Comparison of ENCODE assay signal across 14 cellular contexts in the genomic region with DNA sequence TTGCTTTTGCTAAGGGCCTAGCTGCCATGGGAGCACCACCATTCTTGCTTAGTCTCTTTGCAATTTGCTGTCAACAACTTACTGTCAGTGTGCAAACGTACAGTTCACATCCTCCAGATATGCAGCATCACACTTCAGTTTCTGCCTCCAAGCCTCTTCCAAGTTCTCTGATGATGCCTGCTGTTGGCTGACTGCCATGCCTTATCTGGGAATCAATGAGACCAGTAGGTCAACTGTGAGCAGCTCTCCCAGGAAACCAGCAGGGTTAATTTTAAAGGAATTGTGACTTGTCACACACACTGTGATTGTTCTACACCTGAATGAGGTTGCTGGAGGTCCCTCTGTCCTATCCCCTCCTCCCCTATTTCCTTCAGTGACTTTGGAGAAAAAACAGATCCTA. TPM values are rescaled to one million over a fixed set of nuclear protein-coding genes. Genes with fewer than 3 reads are reported as not detected.
DNase-seq lines count a peak whose midpoint lies in the region; ATAC-seq, FAIRE-seq and TF ChIP-seq lines count a peak whose summit lies in the region.
"Had no signal": no experiment of that assay in that cellular context is flagged by ENCODE, and none has a peak within 500 bp of the region (broad histone marks: within the 10 kb centered on the region; RNA-seq: fewer than 3 reads in every experiment).

No MANE protein-coding gene starts in this region.

- H3K4me1 Mint-ChIP-seq in astrocyte (ENCODE audit: low read depth, unreplicated experiment): peaks cover 33% of the 10 kb centered on the region

- no peak for TF ChIP-seq CTCF in astrocyte (IDR thresholded peaks at IDR 0.05; ENCODE audit: insufficient read depth, low read depth, low read length)

- no peaks in the 10 kb centered on the region for H3K27me3 Mint-ChIP-seq in astrocyte (ENCODE audit: low read depth, unreplicated experiment)
- H3K27me3 Mint-ChIP-seq: activated CD8-positive, alpha-beta T cell treated with anti-CD3 and anti-CD28 coated beads for 36 hours; IgD-negative memory B cell had no signal

- H3K4me2 ChIP-seq in astrocyte (ENCODE audit: low read length): no peak overlapping the region

- no peak for FAIRE-seq in astrocyte (lab: Jason Lieb, UNC)
- FAIRE-seq in GM19239 (lab: Jason Lieb, UNC): no peak
- FAIRE-seq: GM12892 had no signal

- H3K27ac Mint-ChIP-seq in astrocyte (ENCODE audit: unreplicated experiment): no peak overlapping the region
- H3K27ac Mint-ChIP-seq: activated CD8-positive, alpha-beta T cell treated with anti-CD3 and anti-CD28 coated beads for 36 hours; IgD-negative memory B cell had no signal

- ATAC-seq in GM18867 (IDR thresholded peaks at IDR 0.05; ENCODE audit: unreplicated experiment): no peak

- DNase-seq in COR-L47 (lab: John Stamatoyannopoulos, UW): peak; percentile 5
- DNase-seq in HT1080 (ENCODE audit: low read depth): peak; percentile 39
- peak; percentile 46 for DNase-seq in astrocyte (ENCODE audit: low read depth)
- peak; percentile 65 for DNase-seq in kidney glomerular epithelial cell (lab: John Stamatoyannopoulos, UW)
- no peak for DNase-seq in DMS79 treated with DMSO at 0.1 percent for 48 hours (lab: John Stamatoyannopoulos, UW)
- DNase-seq in GM19239 (ENCODE audit: insufficient read length, low spot score): no peak
- DNase-seq in activated CD4-positive, CD25-positive, alpha-beta regulatory T cell treated with anti-CD3 and anti-CD28 coated beads, Interleukin-2, amount 50 U/mL, for 72 hours: no peak
- DNase-seq: activated CD8-positive, alpha-beta T cell treated with anti-CD3 and anti-CD28 coated beads for 36 hours; NCI-H510A; occipital lobe; stimulated activated CD4-positive, alpha-beta T cell treated with anti-CD3 and anti-CD28 coated beads, Interleukin-2, amount 100 ng/mL, for 24 hours had no signal

- H3K36me3 Mint-ChIP-seq in astrocyte (ENCODE audit: low read depth, unreplicated experiment): peaks cover 10% of the 10 kb centered on the region
- H3K36me3 Mint-ChIP-seq: IgD-negative memory B cell had no signal

- no peak overlapping the region for H3K4me3 ChIP-seq in astrocyte (ENCODE audit: insufficient read depth, low read depth, low read length)

- H3K27ac ChIP-seq in astrocyte (ENCODE audit: low read depth, low read length): no peak overlapping the region

- H3K9me3 Mint-ChIP-seq in astrocyte (ENCODE audit: unreplicated experiment): peaks cover 4% of the 10 kb centered on the region
- H3K9me3 Mint-ChIP-seq: activated CD8-positive, alpha-beta T cell treated with anti-CD3 and anti-CD28 coated beads for 36 hours; IgD-negative memory B cell had no signal

- H3K9ac ChIP-seq in astrocyte (ENCODE audit: low read length): no peak overlapping the region

- no peaks in the 10 kb centered on the region for H3K27me3 ChIP-seq in astrocyte (ENCODE audit: insufficient read depth, low read length)

- H3K79me2 ChIP-seq in astrocyte (ENCODE audit: insufficient read depth, low read length): no peaks in the 10 kb centered on the region

- no peak overlapping the region for H3K4me3 Mint-ChIP-seq in astrocyte (ENCODE audit: unreplicated experiment)
- H3K4me3 Mint-ChIP-seq: activated CD8-positive, alpha-beta T cell treated with anti-CD3 and anti-CD28 coated beads for 36 hours; IgD-negative memory B cell had no signal

- no peak overlapping the region for H2AFZ ChIP-seq in astrocyte (ENCODE audit: low read depth, low read length)

- H3K4me1 ChIP-seq in astrocyte (ENCODE audit: insufficient read depth, low read length): peaks cover 33% of the 10 kb centered on the region

- no peaks in the 10 kb centered on the region for H3K9me3 ChIP-seq in astrocyte (ENCODE audit: insufficient read depth, low read depth, low read length)

- no peaks in the 10 kb centered on the region for H3K36me3 ChIP-seq in astrocyte (ENCODE audit: insufficient read depth, low read length)

- H4K20me1 ChIP-seq in astrocyte (ENCODE audit: insufficient read depth, low read length): no peaks in the 10 kb centered on the region

RNA-seq across cellular contexts. Expression of gene COPB1, which starts 56.0 kb away (rescaled TPM):
- 131 and 132 TPM in 2 replicates for total RNA-seq in HT1080 (2014; rRNA removed; shearing (Covaris generic))
- polyA plus RNA-seq in HT1080 (2015; cell fraction: cytosol; rRNA removed): 106 and 132 TPM in 2 replicates
- polyA plus RNA-seq in HT1080 (2015; cell fraction: nucleus; rRNA removed): 357 and 386 TPM in 2 replicates
- total RNA-seq in astrocyte: 223 and 236 TPM in 2 replicates

Comparison
In these comparisons a context has a peak if more than half of its experiments do, and no peak if none do; other contexts are left out.
1. DNase-seq: peak in COR-L47 (single experiment), HT1080 (single experiment), astrocyte (single experiment) and kidney glomerular epithelial cell (single experiment); none in DMS79 treated with DMSO at 0.1 percent for 48 hours (single experiment), GM19239 (single experiment) and activated CD4-positive, CD25-positive, alpha-beta regulatory T cell treated with anti-CD3 and anti-CD28 coated beads, Interleukin-2, amount 50 U/mL, for 72 hours (single experiment).